Comparison of ENCODE assay signal across 25 cellular contexts in genomic region chr3:101966202-101966722, GRCh38.
"Had no signal": no experiment of that assay in that cellular context is flagged by ENCODE, and none has a peak within 500 bp of the region (broad histone marks: within the 10 kb centered on the region; RNA-seq: fewer than 3 reads in every experiment).

No MANE protein-coding gene starts in this region.

- H3K4me3 ChIP-seq: body of pancreas, colonic mucosa, esophagus muscularis mucosa, smooth muscle cell, tibial nerve, vagina had no signal

- H3K9me3 ChIP-seq: body of pancreas, colonic mucosa, esophagus muscularis mucosa, tibial nerve, vagina had no signal

- H3K27me3 ChIP-seq: body of pancreas, colonic mucosa, esophagus muscularis mucosa, tibial nerve, vagina had no signal

- H3K4me3 Mint-ChIP-seq: activated CD4-positive, alpha-beta T cell treated with anti-CD3 and anti-CD28 coated beads, Interleukin-2, amount 10 ng/mL, durations not matched to agents 7 days and 5 days; activated T-cell treated with anti-CD3 and anti-CD28 coated beads, Interleukin-2, amount 50 U/mL, for 72 hours had no signal

- H3K27ac Mint-ChIP-seq: activated CD4-positive, alpha-beta T cell treated with anti-CD3 and anti-CD28 coated beads, Interleukin-2, amount 10 ng/mL, durations not matched to agents 7 days and 5 days; activated naive CD4-positive, alpha-beta T cell treated with anti-CD3 and anti-CD28 coated beads, Interleukin-2, amount 50 U/mL, for 72 hours; activated T-cell treated with anti-CD3 and anti-CD28 coated beads, Interleukin-2, amount 50 U/mL, for 72 hours; progenitor cell of endocrine pancreas had no signal

- FAIRE-seq: frontal cortex, TTC549 had no signal

- ATAC-seq: activated naive CD4-positive, alpha-beta T cell treated with anti-CD3 and anti-CD28 coated beads, Interleukin-2, amount 50 U/mL, for 72 hours; activated T-cell treated with anti-CD3 and anti-CD28 coated beads, Interleukin-2, amount 50 U/mL, for 72 hours; body of pancreas; right cardiac atrium had no signal

- H3K27ac ChIP-seq: body of pancreas, colonic mucosa, esophagus muscularis mucosa, tibial nerve, vagina had no signal

- H3K9me3 Mint-ChIP-seq: activated CD4-positive, alpha-beta T cell treated with anti-CD3 and anti-CD28 coated beads, Interleukin-2, amount 10 ng/mL, durations not matched to agents 7 days and 5 days had no signal

- DNase-seq: activated CD4-positive, alpha-beta T cell treated with anti-CD3 and anti-CD28 coated beads, Interleukin-2, amount 10 ng/mL, durations not matched to agents 7 days and 5 days; activated CD8-positive, alpha-beta memory T cell treated with anti-CD3 and anti-CD28 coated beads, Interleukin-2, amount 50 U/mL, for 48 hours; activated gamma-delta T cell; activated T-cell treated with anti-CD3 and anti-CD28 coated beads, Interleukin-2, amount 50 U/mL, for 72 hours; amniotic stem cell; body of pancreas; central memory CD4-positive, alpha-beta T cell; colonic mucosa; effector CD4-positive, alpha-beta T cell; head of caudate nucleus; kidney glomerular epithelial cell; mesendoderm; right cardiac atrium; stimulated activated CD4-positive, alpha-beta T cell treated with anti-CD3 and anti-CD28 coated beads, Interleukin-4, amount 100 ng/mL, for 4 hours; stimulated activated CD8-positive, alpha-beta memory T cell treated with anti-CD3 and anti-CD28 coated beads, Interleukin-4, amount 100 ng/mL, for 48 hours; stimulated activated naive CD4-positive, alpha-beta T cell treated with Interleukin-2 at 50 U/mL for 16 hours; substantia nigra had no signal
